34 cellular contexts compared by ENCODE assay signal in genomic region chr1:86832409-86832808, GRCh38.
"Had no signal": no experiment of that assay in that cellular context is flagged by ENCODE, and none has a peak within 500 bp of the region (broad histone marks: within the 10 kb centered on the region; RNA-seq: fewer than 3 reads in every experiment).

No MANE protein-coding gene starts in this region.

- H3K27me3 ChIP-seq: ascending aorta, cardiac muscle cell, MG63, SJSA1 had no signal

- H3K36me3 Mint-ChIP-seq: activated naive CD8-positive, alpha-beta T cell treated with anti-CD3 and anti-CD28 coated beads for 36 hours had no signal

- H3K27me3 Mint-ChIP-seq: activated naive CD8-positive, alpha-beta T cell treated with anti-CD3 and anti-CD28 coated beads for 36 hours; activated T-helper 17 cell treated with anti-CD3 and anti-CD28 coated beads, Interleukin-2, amount 50 U/mL, for 72 hours; central memory CD8-positive, alpha-beta T cell had no signal

- H3K4me3 Mint-ChIP-seq: activated CD4-positive, alpha-beta memory T cell treated with anti-CD3 and anti-CD28 coated beads, Interleukin-2, amount 10 ng/mL, durations not matched to agents 7 days and 5 days; activated naive CD8-positive, alpha-beta T cell treated with anti-CD3 and anti-CD28 coated beads for 36 hours; activated T-cell treated with anti-CD3 and anti-CD28 coated beads, Interleukin-2, amount 50 U/mL, for 72 hours; activated T-helper 17 cell treated with anti-CD3 and anti-CD28 coated beads, Interleukin-2, amount 50 U/mL, for 72 hours; central memory CD8-positive, alpha-beta T cell had no signal

- H3K4me1 ChIP-seq: ascending aorta, SJSA1 had no signal

- H3K36me3 ChIP-seq: ascending aorta, cardiac muscle cell, MG63, SJSA1, WERI-Rb-1 had no signal

- H3K4me1 Mint-ChIP-seq: activated CD4-positive, alpha-beta memory T cell treated with anti-CD3 and anti-CD28 coated beads, Interleukin-2, amount 10 ng/mL, durations not matched to agents 7 days and 5 days had no signal

- H3K9me3 Mint-ChIP-seq: activated CD4-positive, alpha-beta memory T cell treated with anti-CD3 and anti-CD28 coated beads, Interleukin-2, amount 10 ng/mL, durations not matched to agents 7 days and 5 days; activated naive CD8-positive, alpha-beta T cell treated with anti-CD3 and anti-CD28 coated beads for 36 hours; activated T-cell treated with anti-CD3 and anti-CD28 coated beads, Interleukin-2, amount 50 U/mL, for 72 hours; activated T-helper 17 cell treated with anti-CD3 and anti-CD28 coated beads, Interleukin-2, amount 50 U/mL, for 72 hours; central memory CD8-positive, alpha-beta T cell had no signal

- H3K4me3 ChIP-seq: ascending aorta, cardiac muscle cell, MG63, SJSA1 had no signal

- H3K9me3 ChIP-seq: ascending aorta, MG63, SJSA1 had no signal

- H3K27ac ChIP-seq: ascending aorta, cardiac muscle cell, SJSA1, WERI-Rb-1 had no signal

- ATAC-seq: activated T-cell treated with anti-CD3 and anti-CD28 coated beads, Interleukin-2, amount 50 U/mL, for 72 hours; activated T-helper 17 cell treated with anti-CD3 and anti-CD28 coated beads, Interleukin-2, amount 50 U/mL, for 72 hours had no signal

- H3K27ac Mint-ChIP-seq: activated CD4-positive, alpha-beta memory T cell treated with anti-CD3 and anti-CD28 coated beads, Interleukin-2, amount 10 ng/mL, durations not matched to agents 7 days and 5 days; activated naive CD8-positive, alpha-beta T cell treated with anti-CD3 and anti-CD28 coated beads for 36 hours; activated T-cell treated with anti-CD3 and anti-CD28 coated beads, Interleukin-2, amount 50 U/mL, for 72 hours; activated T-helper 17 cell treated with anti-CD3 and anti-CD28 coated beads, Interleukin-2, amount 50 U/mL, for 72 hours had no signal

- DNase-seq: activated CD4-positive, alpha-beta memory T cell treated with anti-CD3 and anti-CD28 coated beads, Interleukin-2, amount 10 ng/mL, durations not matched to agents 7 days and 5 days; activated CD4-positive, alpha-beta T cell treated with anti-CD3 and anti-CD28 coated beads for 1 hour; activated CD4-positive, alpha-beta T cell treated with anti-CD3 and anti-CD28 coated beads for 48 hours; activated CD4-positive, CD25-positive, alpha-beta regulatory T cell; activated effector memory CD4-positive, alpha-beta T cell treated with anti-CD3 and anti-CD28 coated beads, Interleukin-2, amount 50 U/mL, for 16 hours; activated naive CD4-positive, alpha-beta T cell; activated naive CD4-positive, alpha-beta T cell treated with anti-CD3 and anti-CD28 coated beads, Interleukin-2, amount 50 U/mL, for 16 hours; activated naive CD8-positive, alpha-beta T cell treated with anti-CD3 and anti-CD28 coated beads for 36 hours; activated T-cell treated with anti-CD3 and anti-CD28 coated beads, Interleukin-2, amount 50 U/mL, for 1 hour; activated T-cell treated with anti-CD3 and anti-CD28 coated beads, Interleukin-2, amount 50 U/mL, for 72 hours; amygdala; Karpas-422; MG63; NCI-H1092; NCI-H1436 treated with DMSO at 0.1 percent for 48 hours; NCI-H1694 treated with DMSO at 0.1 percent for 48 hours; NCI-H2029; NCI-H2107; NCI-H2171; NCI-H510A; NCI-H526; NCI-H748 treated with DMSO at 0.1 percent for 48 hours; NK-92 treated with Interleukin-12 subunit alpha and Interleukin-12 subunit beta, amount 100 ng/mL, for 24 hours; OCI-M1; SHP77 treated with DMSO at 0.1 percent for 48 hours; SW 1271; T-helper 1 cell; T1000; WERI-Rb-1 had no signal
